ENCODE assay signal across 14 cellular contexts in genomic region chr9:121674952-121675351, GRCh38. TPM values are rescaled to one million over a fixed set of nuclear protein-coding genes. Genes with fewer than 3 reads are reported as not detected.
DNase-seq lines count a peak whose midpoint lies in the region; ATAC-seq, FAIRE-seq and TF ChIP-seq lines count a peak whose summit lies in the region.
"Had no signal": no experiment of that assay in that cellular context is flagged by ENCODE, and none has a peak within 500 bp of the region (broad histone marks: within the 10 kb centered on the region; RNA-seq: fewer than 3 reads in every experiment).

No MANE protein-coding gene starts in this region.

- no peak overlapping the region for H3K9ac ChIP-seq in astrocyte (ENCODE audit: low read length)
- H3K9ac ChIP-seq in neural progenitor cell: no peak overlapping the region

- H3K4me3 ChIP-seq in A673 (ENCODE audit: low read depth, low read length, poor library complexity, severe bottlenecking) (no peak overlapping the region), astrocyte (ENCODE audit: insufficient read depth, low read depth, low read length) (no peak overlapping the region), neural progenitor cell (no peak overlapping the region)

- H3F3A ChIP-seq in neural progenitor cell (ENCODE audit: low read depth): no peaks in the 10 kb centered on the region

- intact Hi-C loops in A673 (cut with micrococcal nuclease; ENCODE audit: unreplicated experiment): no loop called here

- H3K36me3 ChIP-seq in A673 (ENCODE audit: insufficient read depth, low read length, poor library complexity, severe bottlenecking) (peaks cover 13% of the 10 kb centered on the region), astrocyte (ENCODE audit: insufficient read depth, low read length) (no peaks in the 10 kb centered on the region), neural progenitor cell (no peaks in the 10 kb centered on the region)

- FAIRE-seq in astrocyte (lab: Jason Lieb, UNC) (no peak), GM12891 (lab: Jason Lieb, UNC) (no peak)

- peaks cover 4% of the 10 kb centered on the region; the same call in 1 of the 2 replicates for H3K9me3 Mint-ChIP-seq in HFFc6
- peaks cover 5% of the 10 kb centered on the region for H3K9me3 Mint-ChIP-seq in astrocyte (ENCODE audit: unreplicated experiment)
- no peaks in the 10 kb centered on the region for H3K9me3 Mint-ChIP-seq in neural progenitor cell
- H3K9me3 Mint-ChIP-seq: activated CD4-positive, alpha-beta T cell treated with anti-CD3 and anti-CD28 coated beads, Interleukin-2, amount 10 ng/mL, durations not matched to agents 7 days and 5 days; activated T-helper 2 cell treated with anti-CD3 and anti-CD28 coated beads, Interferon-gamma antibody, Interleukin-2, Interleukin-4, amounts not matched to agents 10 μg/mL and 5 μg/mL and 100 μg/mL, durations not matched to agents 14 hours and 24 hours and 36 hours had no signal

- DNase-seq in A673 (ENCODE audit: low spot score): peak; percentile 65
- DNase-seq in HFFc6: peak; percentile 19
- DNase-seq in astrocyte (ENCODE audit: low read depth): peak; percentile 29
- DNase-seq in islet precursor cell: peak; percentile 91
- no peak for DNase-seq in GM12891 (ENCODE audit: insufficient read length, low spot score)
- DNase-seq in DMS79 treated with DMSO at 0.1 percent for 48 hours (lab: John Stamatoyannopoulos, UW): no peak
- no peak for DNase-seq in neural progenitor cell (ENCODE audit: low spot score)
- DNase-seq: activated CD4-positive, alpha-beta T cell treated with anti-CD3 and anti-CD28 coated beads, Interleukin-2, amount 10 ng/mL, durations not matched to agents 7 days and 5 days; central memory CD4-positive, alpha-beta T cell; NCI-H2029 treated with DMSO at 0.1 percent for 48 hours; stimulated activated naive CD4-positive, alpha-beta T cell treated with Interleukin-2 at 50 U/mL for 16 hours; T-helper 1 cell had no signal

- H3K36me3 Mint-ChIP-seq in HFFc6 (ENCODE audit: low read depth) (no peaks in the 10 kb centered on the region), astrocyte (ENCODE audit: low read depth, unreplicated experiment) (peaks cover 13% of the 10 kb centered on the region), neural progenitor cell (peaks cover 12% of the 10 kb centered on the region)

- H3K27ac Mint-ChIP-seq in HFFc6 (no peak overlapping the region), astrocyte (ENCODE audit: unreplicated experiment) (no peak overlapping the region), neural progenitor cell (no peak overlapping the region)
- H3K27ac Mint-ChIP-seq: activated CD4-positive, alpha-beta T cell treated with anti-CD3 and anti-CD28 coated beads, Interleukin-2, amount 10 ng/mL, durations not matched to agents 7 days and 5 days; activated T-helper 2 cell treated with anti-CD3 and anti-CD28 coated beads, Interferon-gamma antibody, Interleukin-2, Interleukin-4, amounts not matched to agents 10 μg/mL and 5 μg/mL and 100 μg/mL, durations not matched to agents 14 hours and 24 hours and 36 hours had no signal

- H3K4me1 Mint-ChIP-seq in HFFc6 (ENCODE audit: low read depth) (peaks cover 12% of the 10 kb centered on the region), astrocyte (ENCODE audit: low read depth, unreplicated experiment) (peaks cover 20% of the 10 kb centered on the region), neural progenitor cell (peaks cover 28% of the 10 kb centered on the region)
- H3K4me1 Mint-ChIP-seq: activated CD4-positive, alpha-beta T cell treated with anti-CD3 and anti-CD28 coated beads, Interleukin-2, amount 10 ng/mL, durations not matched to agents 7 days and 5 days had no signal

- TF ChIP-seq POLR2A in GM12891 (IDR thresholded peaks at IDR 0.05; ENCODE audit: low read depth, low read length): no peak

- CTCF ChIA-PET in A673 (lab: Charles Lee): no interaction called here

- peaks cover 9% of the 10 kb centered on the region for H3K27me3 Mint-ChIP-seq in HFFc6 (ENCODE audit: insufficient read depth)
- no peaks in the 10 kb centered on the region for H3K27me3 Mint-ChIP-seq in astrocyte (ENCODE audit: low read depth, unreplicated experiment)
- H3K27me3 Mint-ChIP-seq in neural progenitor cell (ENCODE audit: insufficient read depth, low read depth): peaks cover 2% of the 10 kb centered on the region
- H3K27me3 Mint-ChIP-seq: activated CD4-positive, alpha-beta T cell treated with anti-CD3 and anti-CD28 coated beads, Interleukin-2, amount 10 ng/mL, durations not matched to agents 7 days and 5 days had no signal

- H3K4me1 ChIP-seq in A673 (ENCODE audit: insufficient read depth, low read length, poor library complexity, severe bottlenecking) (peaks cover 30% of the 10 kb centered on the region), astrocyte (ENCODE audit: insufficient read depth, low read length) (peaks cover 10% of the 10 kb centered on the region), neural progenitor cell (no peaks in the 10 kb centered on the region)

- H2AFZ ChIP-seq in astrocyte (ENCODE audit: low read depth, low read length) (no peak overlapping the region), neural progenitor cell (replicated peaks) (no peak overlapping the region)

- H3K4me2 ChIP-seq in astrocyte (ENCODE audit: low read length): peak overlapping the region; percentile 29
- no peak overlapping the region for H3K4me2 ChIP-seq in neural progenitor cell

- TF ChIP-seq CTCF in A673 (conservative IDR thresholded peaks at IDR 0.05; ENCODE audit: low read depth, low read length): no peak
- no peak for TF ChIP-seq CTCF in HFFc6 (IDR thresholded peaks at IDR 0.05)
- TF ChIP-seq CTCF in astrocyte (IDR thresholded peaks at IDR 0.05; ENCODE audit: insufficient read depth, low read depth, low read length): no peak
- TF ChIP-seq CTCF in neural progenitor cell (IDR thresholded peaks at IDR 0.05): no peak

- H3K79me2 ChIP-seq in astrocyte (ENCODE audit: insufficient read depth, low read length) (no peaks in the 10 kb centered on the region), neural progenitor cell (ENCODE audit: low read depth) (peaks cover 50% of the 10 kb centered on the region)

- H3K27me3 ChIP-seq in A673 (replicated peaks; ENCODE audit: insufficient read depth, low read depth, low read length, poor library complexity): no peaks in the 10 kb centered on the region
- no peaks in the 10 kb centered on the region for H3K27me3 ChIP-seq in astrocyte (ENCODE audit: insufficient read depth, low read length)
- H3K27me3 ChIP-seq in neural progenitor cell: no peaks in the 10 kb centered on the region

- no TSS peak for BruUV-seq in A673 (replicated peaks; lab: Mats Ljungman, UMichigan)

- no peak for ATAC-seq in HG03460 (IDR thresholded peaks at IDR 0.05; ENCODE audit: unreplicated experiment)

- POLR2A ChIA-PET in A673 (lab: Charles Lee; ENCODE audit: low non-redundant PET): no interaction called here

- H3K9me3 ChIP-seq in A673 (ENCODE audit: low read depth, low read length, poor library complexity, severe bottlenecking): no peaks in the 10 kb centered on the region
- H3K9me3 ChIP-seq in astrocyte (ENCODE audit: insufficient read depth, low read depth, low read length): no peaks in the 10 kb centered on the region
- H3K9me3 ChIP-seq in neural progenitor cell (ENCODE audit: low read depth): no peaks in the 10 kb centered on the region

- H3K27ac ChIP-seq in A673 (ENCODE audit: low read depth, low read length, poor library complexity, severe bottlenecking): no peak overlapping the region
- no peak overlapping the region for H3K27ac ChIP-seq in astrocyte (ENCODE audit: low read depth, low read length)
- no peak overlapping the region for H3K27ac ChIP-seq in neural progenitor cell

- peaks cover 22% of the 10 kb centered on the region for H4K20me1 ChIP-seq in astrocyte (ENCODE audit: insufficient read depth, low read length)
- peaks cover 83% of the 10 kb centered on the region for H4K20me1 ChIP-seq in neural progenitor cell (ENCODE audit: low read depth)

- H3K4me3 Mint-ChIP-seq in HFFc6: no peak overlapping the region
- peak overlapping the region; percentile 29 for H3K4me3 Mint-ChIP-seq in astrocyte (ENCODE audit: unreplicated experiment)
- no peak overlapping the region for H3K4me3 Mint-ChIP-seq in neural progenitor cell
- H3K4me3 Mint-ChIP-seq: activated CD4-positive, alpha-beta T cell treated with anti-CD3 and anti-CD28 coated beads, Interleukin-2, amount 10 ng/mL, durations not matched to agents 7 days and 5 days had no signal

TF ChIP-seq in GM12891, 5 proteins besides CTCF, POLR2A, EP300 and RAD21:
- TF ChIP-seq PAX5 (IDR thresholded peaks at IDR 0.05; ENCODE audit: insufficient read depth, low read length, severe bottlenecking): no peak
- TF ChIP-seq POLR2AphosphoS5 (IDR thresholded peaks at IDR 0.05; ENCODE audit: low read depth, low read length): no peak
- no peak for TF ChIP-seq TAF1 (IDR thresholded peaks at IDR 0.05; ENCODE audit: low read depth, low read length)
- no peak for TF ChIP-seq POU2F2 (IDR thresholded peaks at IDR 0.05; ENCODE audit: low read depth, low read length)
- TF ChIP-seq SPI1 (IDR thresholded peaks at IDR 0.05; ENCODE audit: low read depth, low read length): no peak
TF ChIP-seq in GM12891: peak in this region for 0.

RNA-seq across cellular contexts. Expression of gene DAB2IP, which starts 23.5 kb away (rescaled TPM):
- 34.5 and 44.5 TPM in 2 replicates for total RNA-seq in A673 (2021)
- 10 to 100 TPM; 23.0 to 28.2 (median 25.7) TPM for total RNA-seq in HFFc6 (2021; fragmentation: NEBNext Ultra II Directional; extraction: Animal tissue kit (Norgen Biotek cat#: 25700))
- 41.4 and 41.7 TPM in 2 replicates for total RNA-seq in astrocyte
- polyA plus RNA-seq in GM12891 (2012; ENCODE audit: low read depth, missing spikeins): 0.33 TPM
- total RNA-seq in neural progenitor cell (ENCODE audit: low replicate concordance): 24.3 and 41.7 TPM in 2 replicates
- total RNA-seq: activated CD4-positive, alpha-beta T cell treated with anti-CD3 and anti-CD28 coated beads, Interleukin-2, amount 10 ng/mL, durations not matched to agents 7 days and 5 days; activated T-helper 2 cell treated with anti-CD3 and anti-CD28 coated beads, Interferon-gamma antibody, Interleukin-2, Interleukin-4, amounts not matched to agents 10 μg/mL and 5 μg/mL and 100 μg/mL, durations not matched to agents 14 hours and 24 hours and 36 hours had no signal

Comparison
In these comparisons a context has a peak if more than half of its experiments do, and no peak if none do; other contexts are left out.
1. DNase-seq: peak in A673 (single experiment), HFFc6 (single experiment), astrocyte (single experiment) and islet precursor cell (single experiment); none in GM12891 (single experiment), DMS79 treated with DMSO at 0.1 percent for 48 hours (single experiment) and neural progenitor cell (single experiment).